Comparison of ENCODE assay signal across 10 cellular contexts in genomic region chr12:53696655-53697321, GRCh38. TPM values are rescaled to one million over a fixed set of nuclear protein-coding genes. Genes with fewer than 3 reads are reported as not detected.
A peak's percentile ranks its signal among the peaks of the same experiment; 100 is the strongest.
DNase-seq lines count a peak whose midpoint lies in the region; ATAC-seq and TF ChIP-seq lines count a peak whose summit lies in the region.
"Had no signal": no experiment of that assay in that cellular context is flagged by ENCODE, and none has a peak within 500 bp of the region (broad histone marks: within the 10 kb centered on the region; RNA-seq: fewer than 3 reads in every experiment).

No MANE protein-coding gene starts in this region.

- no peak overlapping the region for H3K27ac ChIP-seq in HUES64 (ENCODE audit: low read depth, low read length)
- H3K27ac ChIP-seq in smooth muscle cell (ENCODE audit: low read depth), result no peak overlapping the region

- H3K27me3 ChIP-seq in HUES64 (ENCODE audit: insufficient read depth, low read length) (peaks cover 80% of the 10 kb centered on the region), smooth muscle cell (ENCODE audit: low read depth) (peaks cover 99% of the 10 kb centered on the region)

- H3K9me3 Mint-ChIP-seq in activated naive CD8-positive, alpha-beta T cell (ENCODE audit: low read depth), result no peaks in the 10 kb centered on the region

- peak overlapping the region; percentile 51 for H3K4me3 ChIP-seq in HUES64 (ENCODE audit: low read length)
- peak overlapping the region; percentile 57; the same call in 1 of the 2 replicates for H3K4me3 ChIP-seq in iPS-18c (ENCODE audit: insufficient read depth, low read depth, low read length)
- H3K4me3 ChIP-seq in smooth muscle cell, result peak overlapping the region; percentile 42

- DNase-seq in smooth muscle cell (lab: John Stamatoyannopoulos, UW; ENCODE audit: unreplicated experiment) (no peak), GDM1 (lab: John Stamatoyannopoulos, UW) (no peak)
- DNase-seq: activated gamma-delta T cell; stimulated activated CD4-positive, alpha-beta T cell treated with anti-CD3 and anti-CD28 coated beads, Interleukin-2, amount 100 ng/mL, for 24 hours had no signal

- H3F3A ChIP-seq in smooth muscle cell (ENCODE audit: low read depth), result no peaks in the 10 kb centered on the region

- peak overlapping the region; percentile 32 for H2AFZ ChIP-seq in smooth muscle cell (ENCODE audit: low read depth)

- no peaks in the 10 kb centered on the region for H4K20me1 ChIP-seq in smooth muscle cell (ENCODE audit: low read depth)

- no peak for ATAC-seq in HG02840 (IDR thresholded peaks at IDR 0.05; ENCODE audit: low FRiP score, unreplicated experiment)
- ATAC-seq in GM21619 (IDR thresholded peaks at IDR 0.05; ENCODE audit: unreplicated experiment), result no peak

- no peak for TF ChIP-seq CTCF in smooth muscle cell (IDR thresholded peaks at IDR 0.05; ENCODE audit: borderline replicate concordance, insufficient read depth, poor library complexity, severe bottlenecking)

- peak overlapping the region; percentile 84 for H3K4me2 ChIP-seq in smooth muscle cell
- H3K4me2 ChIP-seq: SK-N-SH had no signal

- no peaks in the 10 kb centered on the region for H3K36me3 ChIP-seq in HUES64 (ENCODE audit: insufficient read depth, low read length)
- no peaks in the 10 kb centered on the region for H3K36me3 ChIP-seq in smooth muscle cell (ENCODE audit: low read depth)

- peaks cover 54% of the 10 kb centered on the region for H3K27me3 Mint-ChIP-seq in activated naive CD8-positive, alpha-beta T cell

- no peaks in the 10 kb centered on the region for H3K36me3 Mint-ChIP-seq in activated naive CD8-positive, alpha-beta T cell

- no peaks in the 10 kb centered on the region for H3K79me2 ChIP-seq in smooth muscle cell (ENCODE audit: low read depth)

- H3K9me3 ChIP-seq in HUES64 (ENCODE audit: insufficient read depth, low read depth, low read length) (no peaks in the 10 kb centered on the region), iPS-18c (ENCODE audit: control insufficient read depth, insufficient read depth, low read length) (peaks cover 2% of the 10 kb centered on the region), smooth muscle cell (replicated peaks; ENCODE audit: low read depth) (no peaks in the 10 kb centered on the region)
- H3K9me3 ChIP-seq: SK-N-SH had no signal

- H3K4me1 ChIP-seq in HUES64 (ENCODE audit: insufficient read depth, low read length), result peaks cover 24% of the 10 kb centered on the region
- H3K4me1 ChIP-seq in smooth muscle cell (ENCODE audit: low read depth), result peaks cover 19% of the 10 kb centered on the region

- WGBS in HUES64, result 47% methylated on average over 21 of the region's 24 CpGs
- WGBS in smooth muscle cell (ENCODE audit: low lambda C conversion rate), result 37% methylated on average over 21 of the region's 24 CpGs

- H3K27ac Mint-ChIP-seq in activated naive CD8-positive, alpha-beta T cell, result no peak overlapping the region

- H3K9ac ChIP-seq in HUES64 (ENCODE audit: low read depth, low read length) (no peak overlapping the region), smooth muscle cell (ENCODE audit: low read depth) (no peak overlapping the region)
- H3K9ac ChIP-seq: SK-N-SH had no signal

- peaks cover 24% of the 10 kb centered on the region for H3K4me1 Mint-ChIP-seq in activated naive CD8-positive, alpha-beta T cell (ENCODE audit: low read depth)

- H3K4me3 Mint-ChIP-seq in activated naive CD8-positive, alpha-beta T cell, result peak overlapping the region; percentile 74

RNA-seq across cellular contexts. Expression of gene ATP5MC2, which starts 20.9 kb away (rescaled TPM):
- polyA plus RNA-seq in HUES64 (2013, experiment 1 of 2), result 408 TPM
- polyA plus RNA-seq in HUES64 (2013, experiment 2 of 2), result 489 TPM
- 238 and 261 TPM in 2 replicates for total RNA-seq in smooth muscle cell
- 312 and 320 TPM in 2 replicates for polyA plus RNA-seq in smooth muscle cell

RNA-seq across cellular contexts. Expression of gene CALCOCO1, which starts 30.5 kb away (rescaled TPM):
- 12.8 TPM for polyA plus RNA-seq in HUES64 (2013, experiment 1 of 2)
- 20.5 TPM for polyA plus RNA-seq in HUES64 (2013, experiment 2 of 2)
- total RNA-seq in smooth muscle cell, result 52.0 and 56.6 TPM in 2 replicates
- 46.5 and 59.5 TPM in 2 replicates for polyA plus RNA-seq in smooth muscle cell

RNA-seq across cellular contexts. Expression of gene CISTR, which starts 55.0 kb away (rescaled TPM):
- not detected for polyA plus RNA-seq in HUES64 (2013, experiment 1 of 2)
- not detected for polyA plus RNA-seq in HUES64 (2013, experiment 2 of 2)
- total RNA-seq in smooth muscle cell, result not detected in 2 replicates
- polyA plus RNA-seq in smooth muscle cell, result not detected in 2 replicates
- polyA plus RNA-seq: SK-N-SH had no signal
